In the genomic region with DNA sequence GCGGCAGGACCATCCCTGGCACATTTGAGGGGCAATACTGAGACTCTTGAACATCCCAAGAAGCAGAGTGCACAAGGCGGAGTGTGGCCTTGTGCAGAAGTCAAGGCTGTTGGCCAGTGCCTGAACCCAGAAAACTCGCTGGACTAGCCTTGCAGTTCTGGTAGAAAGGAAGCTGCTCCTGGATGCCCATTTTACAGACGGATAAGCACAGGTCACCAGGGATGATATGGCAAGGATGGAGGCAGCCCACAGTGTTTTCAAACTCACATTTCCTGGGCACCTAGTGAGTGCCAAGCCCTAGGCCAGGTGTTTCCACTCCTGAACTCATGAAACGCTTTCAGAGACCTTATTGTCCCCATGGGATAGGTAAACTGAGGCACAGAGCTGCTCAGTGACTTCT, we compare ENCODE assay signal across 10 cellular contexts. TPM values are rescaled to one million over a fixed set of nuclear protein-coding genes. Genes with fewer than 3 reads are reported as not detected.
A peak's percentile ranks its signal among the peaks of the same experiment; 100 is the strongest.
DNase-seq lines count a peak whose midpoint lies in the region; ATAC-seq and TF ChIP-seq lines count a peak whose summit lies in the region.
"Had no signal": no experiment of that assay in that cellular context is flagged by ENCODE, and none has a peak within 500 bp of the region (broad histone marks: within the 10 kb centered on the region; RNA-seq: fewer than 3 reads in every experiment).

No MANE protein-coding gene starts in this region.

- H3K36me3 ChIP-seq in left ventricle myocardium inferior: no peaks in the 10 kb centered on the region
- no peaks in the 10 kb centered on the region for H3K36me3 ChIP-seq in brain microvascular endothelial cell (replicated peaks)
- H3K36me3 ChIP-seq in trophoblast cell (ENCODE audit: control insufficient read depth in 1 of 2, insufficient read depth in 2 of 2, low read length in 2 of 2): peaks cover 0 to 2% of the 10 kb centered on the region in 2 experiments
- H3K36me3 ChIP-seq: prostate gland had no signal

- no CpG with 5 or more reads among the region's 5 CpGs for WGBS in trophoblast cell (ENCODE audit: extremely low coverage, insufficient coverage, insufficient read length)

- H3K4me1 ChIP-seq in left ventricle myocardium inferior (peaks cover 66% of the 10 kb centered on the region), trophoblast cell (ENCODE audit: control insufficient read depth in 1 of 2, insufficient read depth in 2 of 2, low read length in 2 of 2) (peaks cover 21 to 31% of the 10 kb centered on the region in 2 experiments)

- H3K79me1 ChIP-seq in trophoblast cell (ENCODE audit: low read length): peaks cover 9% of the 10 kb centered on the region

- H2AFZ ChIP-seq in trophoblast cell (ENCODE audit: insufficient read depth, low read length, poor library complexity): no peak overlapping the region

- H3K27ac Mint-ChIP-seq in natural killer cell (peak overlapping the region; percentile 73 to 99), type B pancreatic cell (no peak overlapping the region)

- ATAC-seq in Right ventricle myocardium superior (ENCODE audit: poor library complexity): no peak
- ATAC-seq in natural killer cell: no peak

- H3K23ac ChIP-seq in trophoblast cell (ENCODE audit: low read length): no peak overlapping the region

- H3K4me3 Mint-ChIP-seq in natural killer cell (peak overlapping the region; percentile 72), type B pancreatic cell (peak overlapping the region; percentile 82)

- H3K36me3 Mint-ChIP-seq in natural killer cell (no peaks in the 10 kb centered on the region), type B pancreatic cell (no peaks in the 10 kb centered on the region)

- no peak overlapping the region for H3K4me3 ChIP-seq in left ventricle myocardium inferior
- H3K4me3 ChIP-seq in brain microvascular endothelial cell (ENCODE audit: low read depth, low read length): no peak overlapping the region
- no peak overlapping the region for H3K4me3 ChIP-seq in trophoblast cell (ENCODE audit: low read depth, low read length)
- H3K4me3 ChIP-seq: prostate gland had no signal

- H2BK12ac ChIP-seq in trophoblast cell (ENCODE audit: low read length): no peak overlapping the region

- no peak overlapping the region for H4K91ac ChIP-seq in trophoblast cell (ENCODE audit: low read depth, low read length)

- H4K8ac ChIP-seq in trophoblast cell (ENCODE audit: low read depth, low read length): no peak overlapping the region

- no peak overlapping the region for H2AK5ac ChIP-seq in trophoblast cell (ENCODE audit: low read length)

- no peak overlapping the region for H3K14ac ChIP-seq in trophoblast cell (ENCODE audit: low read length)

- H3K9me3 ChIP-seq in left ventricle myocardium inferior (replicated peaks): no peaks in the 10 kb centered on the region
- H3K9me3 ChIP-seq in trophoblast cell (ENCODE audit: insufficient read depth, low read depth, low read length): no peaks in the 10 kb centered on the region
- H3K9me3 ChIP-seq: prostate gland had no signal

- H2BK120ac ChIP-seq in trophoblast cell (ENCODE audit: insufficient read depth, low read length, poor library complexity): no peak overlapping the region

- in situ Hi-C loops in brain microvascular endothelial cell (cut with HindIII; ENCODE audit: low pct_ligation_motif_present, low sequenced_read_pairs): no loop called here

- H2BK5ac ChIP-seq in trophoblast cell (ENCODE audit: low read depth, low read length, poor library complexity): no peak overlapping the region

- peaks cover 11% of the 10 kb centered on the region for H3K79me2 ChIP-seq in trophoblast cell (ENCODE audit: control insufficient read depth, insufficient read depth, low read length, poor library complexity)

- no peak for DNase-seq in left ventricle myocardium inferior
- DNase-seq in Right ventricle myocardium superior: no peak
- DNase-seq in brain microvascular endothelial cell: no peak
- DNase-seq in natural killer cell: no peak
- no peak for DNase-seq in type B pancreatic cell (ENCODE audit: extremely low spot score, unreplicated experiment)
- DNase-seq in NCI-H1048 (lab: John Stamatoyannopoulos, UW): no peak
- no peak for DNase-seq in HuH-7.5 (ENCODE audit: low spot score)
- no peak for DNase-seq in trophoblast cell
- DNase-seq: GF-D8 had no signal

- intact Hi-C loops in left ventricle myocardium inferior (cut with micrococcal nuclease) (loop anchor here (10.0 kb wide), 1 partner anchor 172 kb away; no protein-coding TSS in a partner anchor), Right ventricle myocardium superior (cut with DNase I) (loop anchor here (2.0 to 10.0 kb wide), 4 partner anchors 154 to 238 kb away; a partner anchor contains a TSS), natural killer cell (cut with micrococcal nuclease) (no loop called here)

- H3K27ac ChIP-seq in left ventricle myocardium inferior (replicated peaks) (peak overlapping the region; percentile 45), brain microvascular endothelial cell (peak overlapping the region; percentile 51), trophoblast cell (ENCODE audit: low read depth, low read length) (no peak overlapping the region)

- no peak overlapping the region for H3K18ac ChIP-seq in trophoblast cell (ENCODE audit: low read length)

- no peaks in the 10 kb centered on the region for H3K27me3 ChIP-seq in left ventricle myocardium inferior (ENCODE audit: low read depth)
- H3K27me3 ChIP-seq in brain microvascular endothelial cell (replicated peaks): no peaks in the 10 kb centered on the region
- no peaks in the 10 kb centered on the region for H3K27me3 ChIP-seq in trophoblast cell (ENCODE audit: insufficient read depth, low read length)

- H3K9me3 Mint-ChIP-seq in natural killer cell (no peaks in the 10 kb centered on the region), type B pancreatic cell (no peaks in the 10 kb centered on the region)

- H3K27me3 Mint-ChIP-seq in natural killer cell (ENCODE audit: low read depth in 2 of 2) (no peaks in the 10 kb centered on the region), type B pancreatic cell (peaks cover 29% of the 10 kb centered on the region)

- TF ChIP-seq CTCF in left ventricle myocardium inferior (IDR thresholded peaks at IDR 0.05; ENCODE audit: borderline replicate concordance): no peak
- no peak for TF ChIP-seq CTCF in brain microvascular endothelial cell (IDR thresholded peaks at IDR 0.05; ENCODE audit: low read depth, low read length, missing control alignments)
- no peak for TF ChIP-seq CTCF in natural killer cell (IDR thresholded peaks at IDR 0.05)
- TF ChIP-seq CTCF in type B pancreatic cell (conservative IDR thresholded peaks at IDR 0.05): no peak

- no peak overlapping the region for H3K9ac ChIP-seq in trophoblast cell (ENCODE audit: low read length)

- no peak overlapping the region for H3K4ac ChIP-seq in trophoblast cell (ENCODE audit: low read depth, low read length)

- H3K4me1 Mint-ChIP-seq in natural killer cell (peaks cover 37 to 69% of the 10 kb centered on the region in 2 donors), type B pancreatic cell (ENCODE audit: unreplicated experiment) (peaks cover 13% of the 10 kb centered on the region)

- H3K4me2 ChIP-seq in trophoblast cell (ENCODE audit: low read length): no peak overlapping the region

- no peak overlapping the region for H4K12ac ChIP-seq in trophoblast cell (ENCODE audit: low read depth, low read length)

RNA-seq across cellular contexts. Expression of a gene that starts 1.7 kb away (rescaled TPM):
- 41.7 TPM for total RNA-seq in left ventricle myocardium inferior
- total RNA-seq in Right ventricle myocardium superior: 30.8 TPM
- 100 to 1,000 TPM; 139 to 165 (median 162) TPM for total RNA-seq in natural killer cell
- 23.6 and 27.5 TPM in 2 replicates for total RNA-seq in type B pancreatic cell (ENCODE audit: low replicate concordance)
- polyA plus RNA-seq in trophoblast cell (2013): 23.0 and 23.8 TPM in 2 replicates

RNA-seq across cellular contexts. Expression of a gene that starts 29.6 kb away (rescaled TPM):
- total RNA-seq in left ventricle myocardium inferior: 17.7 TPM
- 19.1 TPM for total RNA-seq in Right ventricle myocardium superior
- total RNA-seq in natural killer cell: 10 to 100 TPM; 10.9 to 16.3 (median 14.1) TPM
- total RNA-seq in type B pancreatic cell (ENCODE audit: low replicate concordance): 9.8 and 10.7 TPM in 2 replicates
- polyA plus RNA-seq in trophoblast cell (2013): 30.2 and 32.0 TPM in 2 replicates
